ENCODE assay signal across 6 cellular contexts in genomic region chr17:82003411-82004381, GRCh38.
A peak's percentile ranks its signal among the peaks of the same experiment; 100 is the strongest.
DNase-seq lines count a peak whose midpoint lies in the region; ATAC-seq and TF ChIP-seq lines count a peak whose summit lies in the region.

No MANE protein-coding gene starts in this region.

- no peak for ATAC-seq in HG03378 (IDR thresholded peaks at IDR 0.05; ENCODE audit: unreplicated experiment)

- H3K27ac Mint-ChIP-seq in nephron progenitor cell, result no peak overlapping the region

- H3K4me3 Mint-ChIP-seq in nephron progenitor cell, result no peak overlapping the region

- no peaks in the 10 kb centered on the region for H3K36me3 Mint-ChIP-seq in nephron progenitor cell (ENCODE audit: low read depth)

- H3K9me3 Mint-ChIP-seq in nephron progenitor cell, result no peaks in the 10 kb centered on the region

- DNase-seq in GM03348 (ENCODE audit: low spot score) (peak; percentile 96), amniotic stem cell (lab: John Stamatoyannopoulos, UW) (peak; percentile 89), nephron progenitor cell (peak; percentile 65), NCI-H2171 (lab: John Stamatoyannopoulos, UW) (no peak)
- no peak for DNase-seq in effector CD4-positive, alpha-beta T cell

- H3K4me1 Mint-ChIP-seq in nephron progenitor cell, result peaks cover 55% of the 10 kb centered on the region

- no peak for TF ChIP-seq CTCF in nephron progenitor cell (IDR thresholded peaks at IDR 0.05)

- H3K27me3 Mint-ChIP-seq in nephron progenitor cell (ENCODE audit: low read depth, poor library complexity), result no peaks in the 10 kb centered on the region

Comparison
In these comparisons a context has a peak if more than half of its experiments do, and no peak if none do; other contexts are left out.
1. DNase-seq: peak in GM03348 (single experiment), amniotic stem cell (single experiment) and nephron progenitor cell (single experiment); none in NCI-H2171 (single experiment) and effector CD4-positive, alpha-beta T cell (single experiment).